8 cellular contexts compared by ENCODE assay signal in the genomic region with DNA sequence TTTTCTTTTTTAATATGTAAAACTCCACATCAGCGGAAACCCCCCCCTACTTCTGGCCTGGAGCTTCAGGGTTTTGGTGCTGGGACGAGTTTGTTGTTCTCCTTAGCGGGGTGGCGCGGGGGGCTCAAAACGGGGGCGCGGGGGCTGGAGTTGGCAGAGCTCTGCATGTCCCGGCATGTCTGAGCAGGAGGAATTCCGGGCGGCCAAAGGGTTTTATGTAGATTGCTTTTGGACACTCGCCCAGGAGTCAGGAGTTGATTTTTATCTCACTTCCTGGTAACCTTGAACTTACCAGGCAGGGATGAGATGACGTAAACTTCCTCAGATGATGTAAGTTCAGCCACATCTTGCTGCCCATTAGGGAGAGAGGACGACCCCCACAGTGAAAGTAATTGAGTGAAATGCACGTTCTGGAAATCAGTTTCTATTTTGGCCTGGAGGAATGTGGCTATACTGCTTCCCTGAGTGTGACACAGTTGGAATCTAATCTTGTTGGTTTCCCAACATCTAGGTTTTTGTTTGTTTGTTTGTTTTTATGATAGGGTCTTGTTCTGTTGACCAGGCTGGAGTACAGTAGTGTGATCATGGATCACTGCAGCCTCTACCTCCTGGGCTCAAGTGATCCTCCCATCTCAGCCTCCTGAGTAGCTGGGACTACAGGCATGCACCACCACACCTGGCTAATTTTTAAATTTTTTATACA. TPM values are rescaled to one million over a fixed set of nuclear protein-coding genes. Genes with fewer than 3 reads are reported as not detected.
DNase-seq lines count a peak whose midpoint lies in the region; ATAC-seq, FAIRE-seq and TF ChIP-seq lines count a peak whose summit lies in the region.

No MANE protein-coding gene starts in this region.

- peak overlapping the region; percentile 73 for H3K27ac Mint-ChIP-seq in activated naive CD8-positive, alpha-beta T cell treated with anti-CD3 and anti-CD28 coated beads, Interleukin-2, amount 10 ng/mL, durations not matched to agents 7 days and 5 days

- no peaks in the 10 kb centered on the region for H3K9me3 ChIP-seq in left ventricle myocardium inferior (replicated peaks)

- H3K27me3 ChIP-seq in left ventricle myocardium inferior (ENCODE audit: low read depth) = no peaks in the 10 kb centered on the region

- H3K4me1 Mint-ChIP-seq in activated naive CD8-positive, alpha-beta T cell treated with anti-CD3 and anti-CD28 coated beads, Interleukin-2, amount 10 ng/mL, durations not matched to agents 7 days and 5 days = peaks cover 17% of the 10 kb centered on the region

- peaks cover 1% of the 10 kb centered on the region for H3K9me3 Mint-ChIP-seq in activated naive CD8-positive, alpha-beta T cell treated with anti-CD3 and anti-CD28 coated beads, Interleukin-2, amount 10 ng/mL, durations not matched to agents 7 days and 5 days

- peaks cover 36% of the 10 kb centered on the region for H3K36me3 ChIP-seq in left ventricle myocardium inferior

- TF ChIP-seq CTCF in left ventricle myocardium inferior (IDR thresholded peaks at IDR 0.05; ENCODE audit: borderline replicate concordance) (no peak), retinal pigment epithelial cell (conservative IDR thresholded peaks at IDR 0.05; ENCODE audit: low read depth, low read length) (no peak)

- ATAC-seq in activated naive CD8-positive, alpha-beta T cell treated with anti-CD3 and anti-CD28 coated beads, Interleukin-2, amount 10 ng/mL, durations not matched to agents 7 days and 5 days (ENCODE audit: low read depth) = peak; percentile 45
- ATAC-seq in HG03280 (IDR thresholded peaks at IDR 0.05; ENCODE audit: unreplicated experiment) (no peak), HG02588 (IDR thresholded peaks at IDR 0.05; ENCODE audit: unreplicated experiment) (no peak), GM21786 (IDR thresholded peaks at IDR 0.05; ENCODE audit: unreplicated experiment) (no peak)

- FAIRE-seq in G401.6 (lab: Jason Lieb, UNC) = peak; percentile 99

- peaks cover 36% of the 10 kb centered on the region for H3K36me3 Mint-ChIP-seq in activated naive CD8-positive, alpha-beta T cell treated with anti-CD3 and anti-CD28 coated beads, Interleukin-2, amount 10 ng/mL, durations not matched to agents 7 days and 5 days

- peak overlapping the region; percentile 16 for H3K4me3 Mint-ChIP-seq in activated naive CD8-positive, alpha-beta T cell treated with anti-CD3 and anti-CD28 coated beads, Interleukin-2, amount 10 ng/mL, durations not matched to agents 7 days and 5 days

- no peaks in the 10 kb centered on the region for H3K27me3 Mint-ChIP-seq in activated naive CD8-positive, alpha-beta T cell treated with anti-CD3 and anti-CD28 coated beads, Interleukin-2, amount 10 ng/mL, durations not matched to agents 7 days and 5 days

- peak overlapping the region; percentile 87 for H3K27ac ChIP-seq in left ventricle myocardium inferior (replicated peaks)

- DNase-seq in NCI-H2029 treated with DMSO at 0.1 percent for 48 hours (lab: John Stamatoyannopoulos, UW) = peak; percentile 75
- DNase-seq in activated naive CD8-positive, alpha-beta T cell treated with anti-CD3 and anti-CD28 coated beads, Interleukin-2, amount 10 ng/mL, durations not matched to agents 7 days and 5 days = no peak
- DNase-seq in left ventricle myocardium inferior = peak; percentile 42
- peak; percentile 100 for DNase-seq in retinal pigment epithelial cell (ENCODE audit: low read depth)

- POLR2A ChIA-PET in activated naive CD8-positive, alpha-beta T cell treated with anti-CD3 and anti-CD28 coated beads, Interleukin-2, amount 10 ng/mL, durations not matched to agents 7 days and 5 days (lab: Charles Lee) = interaction anchor here (1.6 kb wide), 1 partner anchor 84 kb away, joined by 6 read pairs; a partner anchor contains a TSS

- intact Hi-C loops in left ventricle myocardium inferior (cut with micrococcal nuclease) = no loop called here

- H3K4me1 ChIP-seq in left ventricle myocardium inferior = peaks cover 32% of the 10 kb centered on the region

- peak overlapping the region; percentile 36 for H3K4me3 ChIP-seq in left ventricle myocardium inferior
- H3K4me3 ChIP-seq in retinal pigment epithelial cell (ENCODE audit: low read length) = no peak overlapping the region

RNA-seq across cellular contexts. Expression of a gene that starts 21.0 kb away (rescaled TPM):
- total RNA-seq in activated naive CD8-positive, alpha-beta T cell treated with anti-CD3 and anti-CD28 coated beads, Interleukin-2, amount 10 ng/mL, durations not matched to agents 7 days and 5 days = under 1 TPM; 0.34 to 0.75 TPM
- 0.33 TPM for total RNA-seq in left ventricle myocardium inferior

RNA-seq across cellular contexts. Expression of a gene that starts 24.6 kb away (rescaled TPM):
- 10 to 100 TPM; 41.3 to 45.7 TPM for total RNA-seq in activated naive CD8-positive, alpha-beta T cell treated with anti-CD3 and anti-CD28 coated beads, Interleukin-2, amount 10 ng/mL, durations not matched to agents 7 days and 5 days
- 38.8 TPM for total RNA-seq in left ventricle myocardium inferior

RNA-seq across cellular contexts. Expression of a gene that starts 32.4 kb away (rescaled TPM):
- total RNA-seq in activated naive CD8-positive, alpha-beta T cell treated with anti-CD3 and anti-CD28 coated beads, Interleukin-2, amount 10 ng/mL, durations not matched to agents 7 days and 5 days = 1 to 10 TPM; 1.2 to 1.6 TPM
- total RNA-seq in left ventricle myocardium inferior = 2.4 TPM

RNA-seq across cellular contexts. Expression of a gene that starts 42.1 kb away (rescaled TPM):
- total RNA-seq in activated naive CD8-positive, alpha-beta T cell treated with anti-CD3 and anti-CD28 coated beads, Interleukin-2, amount 10 ng/mL, durations not matched to agents 7 days and 5 days = 100 to 1,000 TPM; 151 to 157 TPM
- 94.8 TPM for total RNA-seq in left ventricle myocardium inferior

RNA-seq across cellular contexts. Expression of a gene that starts 54.2 kb away (rescaled TPM):
- total RNA-seq in activated naive CD8-positive, alpha-beta T cell treated with anti-CD3 and anti-CD28 coated beads, Interleukin-2, amount 10 ng/mL, durations not matched to agents 7 days and 5 days = 100 to 1,000 TPM; 152 to 158 TPM
- 30.8 TPM for total RNA-seq in left ventricle myocardium inferior
